11 cellular contexts compared by ENCODE assay signal in the genomic region with DNA sequence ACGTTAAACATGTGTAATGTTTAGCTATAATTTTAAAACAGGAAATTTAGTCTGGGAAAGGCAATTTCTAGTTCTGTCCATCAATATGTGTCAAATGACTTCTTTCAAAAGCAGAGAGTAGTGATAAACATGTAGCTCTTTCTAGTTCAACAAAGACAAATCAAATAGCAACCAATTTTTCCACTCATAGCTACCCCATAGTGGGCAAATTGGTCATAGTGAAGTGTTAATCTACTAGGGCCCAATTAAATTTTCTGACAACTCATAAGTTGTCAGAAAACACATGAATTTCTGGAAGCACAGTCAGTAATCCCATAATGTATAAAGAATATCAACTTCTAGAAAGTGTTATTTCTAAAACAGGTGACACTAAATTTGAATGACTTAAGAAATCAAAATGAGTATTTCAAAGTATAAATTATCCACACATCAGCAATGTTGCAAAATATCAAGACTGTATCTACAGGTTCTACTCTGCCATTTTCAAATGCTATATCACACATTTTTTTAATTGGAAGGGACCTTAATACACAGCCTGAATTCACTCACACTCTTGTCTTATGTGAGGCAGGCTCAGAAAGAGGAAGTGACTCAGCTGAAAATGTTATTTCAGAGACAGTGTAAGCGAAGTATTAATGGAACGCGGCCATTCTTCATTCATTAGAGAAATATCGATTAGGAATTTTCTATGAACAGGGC. TPM values are rescaled to one million over a fixed set of nuclear protein-coding genes. Genes with fewer than 3 reads are reported as not detected.
DNase-seq lines count a peak whose midpoint lies in the region; ATAC-seq, FAIRE-seq and TF ChIP-seq lines count a peak whose summit lies in the region.
"Had no signal": no experiment of that assay in that cellular context is flagged by ENCODE, and none has a peak within 500 bp of the region (broad histone marks: within the 10 kb centered on the region; RNA-seq: fewer than 3 reads in every experiment).

No MANE protein-coding gene starts in this region.

- H3K36me3 ChIP-seq in BLaER1 (peaks cover 30% of the 10 kb centered on the region), astrocyte (ENCODE audit: insufficient read depth, low read length) (peaks cover 35% of the 10 kb centered on the region)

- H3K9me3 ChIP-seq in BLaER1 (no peaks in the 10 kb centered on the region), astrocyte (ENCODE audit: insufficient read depth, low read depth, low read length) (no peaks in the 10 kb centered on the region)

- H3K9me3 Mint-ChIP-seq in astrocyte (ENCODE audit: unreplicated experiment) = no peaks in the 10 kb centered on the region

- H3K4me3 ChIP-seq in BLaER1 = no peak overlapping the region
- no peak overlapping the region for H3K4me3 ChIP-seq in astrocyte (ENCODE audit: insufficient read depth, low read depth, low read length)

- peaks cover 2% of the 10 kb centered on the region for H3K36me3 Mint-ChIP-seq in astrocyte (ENCODE audit: low read depth, unreplicated experiment)

- TF ChIP-seq CTCF in astrocyte (IDR thresholded peaks at IDR 0.05; ENCODE audit: insufficient read depth, low read depth, low read length) = no peak

- no peak overlapping the region for H3K9ac ChIP-seq in BLaER1
- H3K9ac ChIP-seq in astrocyte (ENCODE audit: low read length) = peak overlapping the region; percentile 66

- H3K27ac Mint-ChIP-seq in astrocyte (ENCODE audit: unreplicated experiment) = peak overlapping the region; percentile 29

- peak overlapping the region; percentile 19; the same call in 1 of the 2 replicates for H3K4me2 ChIP-seq in BLaER1
- H3K4me2 ChIP-seq in astrocyte (ENCODE audit: low read length) = peak overlapping the region; percentile 69

- H3K27me3 ChIP-seq in BLaER1 = no peaks in the 10 kb centered on the region
- no peaks in the 10 kb centered on the region for H3K27me3 ChIP-seq in astrocyte (ENCODE audit: insufficient read depth, low read length)

- no peak overlapping the region for H3K4me3 Mint-ChIP-seq in astrocyte (ENCODE audit: unreplicated experiment)

- H3K79me2 ChIP-seq in astrocyte (ENCODE audit: insufficient read depth, low read length) = peaks cover 23% of the 10 kb centered on the region

- H3K27ac ChIP-seq in BLaER1 = no peak overlapping the region
- peak overlapping the region; percentile 65 for H3K27ac ChIP-seq in astrocyte (ENCODE audit: low read depth, low read length)

- H4K20me1 ChIP-seq in BLaER1 = no peaks in the 10 kb centered on the region
- no peaks in the 10 kb centered on the region for H4K20me1 ChIP-seq in astrocyte (ENCODE audit: insufficient read depth, low read length)

- intact Hi-C loops in posterior vena cava (cut with DNase I) = no loop called here

- H3K4me1 ChIP-seq in BLaER1 (0 out of 2 replicates have a peak, but pooled peaks cover 4% of the 10 kb centered on the region), astrocyte (ENCODE audit: insufficient read depth, low read length) (peaks cover 27% of the 10 kb centered on the region)

- in situ Hi-C loops in KBM-7 (cut with MboI; ENCODE audit: low pct_unique_long_range_greater_than_20kb, low sequenced_read_pairs) = no loop called here

- FAIRE-seq in astrocyte (lab: Jason Lieb, UNC) = peak; percentile 29

- H3K27me3 Mint-ChIP-seq in astrocyte (ENCODE audit: low read depth, unreplicated experiment) = no peaks in the 10 kb centered on the region

- peaks cover 28% of the 10 kb centered on the region for H3K4me1 Mint-ChIP-seq in astrocyte (ENCODE audit: low read depth, unreplicated experiment)

- ATAC-seq in GM19023 (IDR thresholded peaks at IDR 0.05; ENCODE audit: unreplicated experiment) = peak; percentile 67

- DNase-seq in KBM-7 (peak; percentile 69), astrocyte (ENCODE audit: low read depth) (peak; percentile 58), posterior vena cava (ENCODE audit: low spot score) (no peak), NCI-H748 treated with DMSO at 0.1 percent for 48 hours (lab: John Stamatoyannopoulos, UW) (no peak), NCI-H1048 (lab: John Stamatoyannopoulos, UW) (no peak), NCI-H69 (lab: John Stamatoyannopoulos, UW) (no peak)
- DNase-seq: DMS79 treated with DMSO at 0.1 percent for 48 hours, GOT3, NCI-H1694 treated with DMSO at 0.1 percent for 48 hours had no signal

- no peak overlapping the region for H2AFZ ChIP-seq in astrocyte (ENCODE audit: low read depth, low read length)

RNA-seq across cellular contexts. Expression of gene OCIAD2, which starts 7.7 kb away (rescaled TPM):
- total RNA-seq in astrocyte (50.3 and 76.1 TPM in 2 replicates), posterior vena cava (1 to 10 TPM; 4.8 to 7.9 TPM)

Comparison
In these comparisons a context has a peak if more than half of its experiments do, and no peak if none do; other contexts are left out.
1. DNase-seq: peak in KBM-7 (single experiment) and astrocyte (single experiment); none in posterior vena cava (single experiment), NCI-H748 treated with DMSO at 0.1 percent for 48 hours (single experiment), NCI-H1048 (single experiment) and NCI-H69 (single experiment).